Comparison of ENCODE assay signal across 8 cellular contexts in the genomic region with DNA sequence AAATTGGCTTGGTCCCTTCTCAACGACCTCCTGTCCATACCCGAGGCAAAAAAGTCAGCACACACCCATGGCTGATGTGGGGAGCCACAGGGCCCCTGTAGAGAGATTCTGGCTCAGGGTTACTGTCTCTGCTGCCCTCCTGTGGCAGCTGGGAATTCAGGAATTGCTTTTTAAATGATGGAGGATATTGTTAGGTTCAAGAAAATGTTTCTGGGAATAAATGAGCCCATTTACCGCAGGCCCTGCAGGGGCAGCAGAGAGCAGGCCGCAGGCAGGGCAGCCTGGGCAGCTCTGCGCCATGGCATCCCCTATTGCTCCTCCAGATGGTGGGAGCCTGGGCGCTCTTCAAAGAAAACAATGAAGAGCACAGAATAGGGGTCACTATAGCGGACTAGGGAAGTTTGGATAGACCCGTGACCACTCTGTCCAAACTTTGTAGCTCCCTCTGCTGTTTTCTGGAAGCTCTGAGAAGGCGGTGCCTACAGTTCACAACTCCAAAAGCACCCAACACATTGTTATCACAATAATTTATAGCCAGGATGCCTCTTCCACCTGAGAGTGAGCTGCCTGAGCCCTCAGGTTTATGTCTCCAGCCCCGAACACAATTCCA.
DNase-seq lines count a peak whose midpoint lies in the region; ATAC-seq and TF ChIP-seq lines count a peak whose summit lies in the region.

No MANE protein-coding gene starts in this region.

- intact Hi-C loops in left lung (cut with DNase I) = no loop called here

- H3K27me3 ChIP-seq in left lung = no peaks in the 10 kb centered on the region

- no peaks in the 10 kb centered on the region for H3K4me1 Mint-ChIP-seq in stimulated activated effector memory CD8-positive, alpha-beta T cell treated with anti-CD3 and anti-CD28 coated beads, Interleukin-12 subunit alpha, Interleukin-12 subunit beta, amount 100 ng/mL, for 72 hours

- DNase-seq in SIG-M5 treated with dmso at 0.1 percent for 504 hours (lab: John Stamatoyannopoulos, UW; ENCODE audit: unreplicated experiment) (peak; percentile 30), SIG-M5 (lab: John Stamatoyannopoulos, UW) (no peak), left lung (no peak)
- no peak for DNase-seq in stimulated activated effector memory CD8-positive, alpha-beta T cell treated with anti-CD3 and anti-CD28 coated beads, Interleukin-12 subunit alpha, Interleukin-12 subunit beta, amount 100 ng/mL, for 72 hours (ENCODE audit: low spot score in 2 of 2)

- no peaks in the 10 kb centered on the region for H3K4me1 ChIP-seq in left lung

- no peaks in the 10 kb centered on the region for H3K9me3 ChIP-seq in left lung

- H3K27ac ChIP-seq in left lung = no peak overlapping the region

- peaks cover 0 to 10% of the 10 kb centered on the region in 2 donors for H3K36me3 ChIP-seq in left lung

- peak; percentile 71 for TF ChIP-seq CTCF in LNCAP (IDR thresholded peaks at IDR 0.05)
- peak; percentile 56 for TF ChIP-seq CTCF in WI38 (IDR thresholded peaks at IDR 0.05; ENCODE audit: low read depth, low read length)
- peak in 1 of 2 donors; percentile 31 for TF ChIP-seq CTCF in left lung (IDR thresholded peaks at IDR 0.05)

- no peak overlapping the region for H3K4me3 ChIP-seq in WI38 (ENCODE audit: low read depth, low read length)
- no peak overlapping the region for H3K4me3 ChIP-seq in left lung

- no peaks in the 10 kb centered on the region for H3K36me3 Mint-ChIP-seq in stimulated activated effector memory CD8-positive, alpha-beta T cell treated with anti-CD3 and anti-CD28 coated beads, Interleukin-12 subunit alpha, Interleukin-12 subunit beta, amount 100 ng/mL, for 72 hours

- H3K9me3 Mint-ChIP-seq in stimulated activated effector memory CD8-positive, alpha-beta T cell treated with anti-CD3 and anti-CD28 coated beads, Interleukin-12 subunit alpha, Interleukin-12 subunit beta, amount 100 ng/mL, for 72 hours = peaks cover 4% of the 10 kb centered on the region

- H3K4me3 Mint-ChIP-seq in stimulated activated effector memory CD8-positive, alpha-beta T cell treated with anti-CD3 and anti-CD28 coated beads, Interleukin-12 subunit alpha, Interleukin-12 subunit beta, amount 100 ng/mL, for 72 hours = no peak overlapping the region

- no peak overlapping the region for H3K27ac Mint-ChIP-seq in stimulated activated effector memory CD8-positive, alpha-beta T cell treated with anti-CD3 and anti-CD28 coated beads, Interleukin-12 subunit alpha, Interleukin-12 subunit beta, amount 100 ng/mL, for 72 hours

- ATAC-seq in left lung = peak; percentile 19
- ATAC-seq in GM18502 (IDR thresholded peaks at IDR 0.05; ENCODE audit: poor library complexity, unreplicated experiment) = no peak
- no peak for ATAC-seq in HG02870 (IDR thresholded peaks at IDR 0.05; ENCODE audit: unreplicated experiment)
- no peak for ATAC-seq in stimulated activated effector memory CD8-positive, alpha-beta T cell treated with anti-CD3 and anti-CD28 coated beads, Interleukin-12 subunit alpha, Interleukin-12 subunit beta, amount 100 ng/mL, for 72 hours
